In the genomic region with DNA sequence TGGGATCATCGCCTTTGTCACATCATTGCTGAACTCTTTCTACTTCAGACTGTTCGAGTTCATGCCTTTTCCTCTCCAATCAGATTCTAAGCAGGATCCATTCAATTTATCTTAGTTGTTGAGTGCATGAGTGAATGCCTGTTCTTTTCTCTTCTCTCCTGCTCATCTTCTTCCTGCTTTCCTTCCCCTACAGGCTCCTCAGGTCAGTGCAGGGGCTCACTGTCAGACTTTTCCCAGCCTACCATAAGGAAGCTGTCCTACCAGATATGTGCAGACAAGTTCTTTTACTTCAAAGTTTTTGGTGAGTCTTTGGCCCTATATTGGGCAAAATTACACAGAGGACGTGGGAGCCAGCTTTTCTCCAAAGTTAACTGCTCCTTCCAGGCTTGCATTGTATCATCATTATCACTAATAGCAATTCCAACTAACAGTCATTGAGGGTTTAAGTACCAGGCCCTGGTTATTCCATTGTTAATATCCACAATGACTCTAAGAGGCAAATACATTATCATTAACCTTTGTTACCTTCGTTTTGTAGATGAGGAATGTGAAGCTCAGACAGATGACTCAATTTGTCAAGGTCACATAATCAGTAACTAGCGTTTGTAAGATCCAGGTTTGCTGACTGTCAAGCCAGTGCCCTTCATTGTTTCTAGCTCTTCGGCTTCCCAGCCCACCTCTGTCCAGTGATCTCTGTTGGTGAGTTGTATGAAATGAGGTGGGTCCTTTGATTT, we compare ENCODE assay signal across 1 cellular context.
TF ChIP-seq lines count a peak whose summit lies in the region.

No MANE protein-coding gene starts in this region.

TF ChIP-seq in GM23338, 12 proteins besides CTCF, POLR2A, EP300 and RAD21 (continued from another document):
- TF ChIP-seq JUNB (IDR thresholded peaks at IDR 0.05; ENCODE audit: unreplicated experiment), result no peak
- TF ChIP-seq ZNF114 (CRISPR knock-in tag; IDR thresholded peaks at IDR 0.05), result no peak
